1 cellular context compared by ENCODE assay signal in genomic region chr20:20367681-20368413, GRCh38.
TF ChIP-seq lines count a peak whose summit lies in the region.

A gene with protein sequence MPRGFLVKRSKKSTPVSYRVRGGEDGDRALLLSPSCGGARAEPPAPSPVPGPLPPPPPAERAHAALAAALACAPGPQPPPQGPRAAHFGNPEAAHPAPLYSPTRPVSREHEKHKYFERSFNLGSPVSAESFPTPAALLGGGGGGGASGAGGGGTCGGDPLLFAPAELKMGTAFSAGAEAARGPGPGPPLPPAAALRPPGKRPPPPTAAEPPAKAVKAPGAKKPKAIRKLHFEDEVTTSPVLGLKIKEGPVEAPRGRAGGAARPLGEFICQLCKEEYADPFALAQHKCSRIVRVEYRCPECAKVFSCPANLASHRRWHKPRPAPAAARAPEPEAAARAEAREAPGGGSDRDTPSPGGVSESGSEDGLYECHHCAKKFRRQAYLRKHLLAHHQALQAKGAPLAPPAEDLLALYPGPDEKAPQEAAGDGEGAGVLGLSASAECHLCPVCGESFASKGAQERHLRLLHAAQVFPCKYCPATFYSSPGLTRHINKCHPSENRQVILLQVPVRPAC (plus strand): TSS chr20:20368104. CDS start chr20:20368268, 164 bp downstream.

TF ChIP-seq in HEK293, 187 proteins besides CTCF, POLR2A, EP300 and RAD21 (continues in another document):
- TF ChIP-seq, protein P1, sequence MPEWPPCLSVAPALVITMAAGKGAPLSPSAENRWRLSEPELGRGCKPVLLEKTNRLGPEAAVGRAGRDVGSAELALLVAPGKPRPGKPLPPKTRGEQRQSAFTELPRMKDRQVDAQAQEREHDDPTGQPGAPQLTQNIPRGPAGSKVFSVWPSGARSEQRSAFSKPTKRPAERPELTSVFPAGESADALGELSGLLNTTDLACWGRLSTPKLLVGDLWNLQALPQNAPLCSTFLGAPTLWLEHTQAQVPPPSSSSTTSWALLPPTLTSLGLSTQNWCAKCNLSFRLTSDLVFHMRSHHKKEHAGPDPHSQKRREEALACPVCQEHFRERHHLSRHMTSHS (tag by site-specific recombination; IDR thresholded peaks at IDR 0.05) = 0 out of 2 replicates have a peak, but pooled peaks have one; percentile 55
- no peak for TF ChIP-seq ZNF529 (tag by site-specific recombination; IDR thresholded peaks at IDR 0.05; ENCODE audit: insufficient replicate concordance)
- TF ChIP-seq PATZ1 (tag by site-specific recombination; IDR thresholded peaks at IDR 0.05) = peak; percentile 64
- 0 out of 2 replicates have a peak, but pooled peaks have one; percentile 29 for TF ChIP-seq BCL11B (tag by site-specific recombination; IDR thresholded peaks at IDR 0.05; ENCODE audit: low read depth)
- no peak for TF ChIP-seq REPIN1 (tag by site-specific recombination; IDR thresholded peaks at IDR 0.05; ENCODE audit: low read depth)
- TF ChIP-seq ZNF473 (tag by site-specific recombination; IDR thresholded peaks at IDR 0.05) = no peak
- TF ChIP-seq ZNF629 (tag by site-specific recombination; IDR thresholded peaks at IDR 0.05) = 0 out of 2 replicates have a peak, but pooled peaks have one; percentile 20
- TF ChIP-seq GFI1B (tag by site-specific recombination; IDR thresholded peaks at IDR 0.05) = no peak
- TF ChIP-seq KLF10 (tag by site-specific recombination; IDR thresholded peaks at IDR 0.05) = peak; percentile 76
- TF ChIP-seq FEZF1 (tag by site-specific recombination; IDR thresholded peaks at IDR 0.05) = peak; percentile 73
- no peak for TF ChIP-seq ZNF544 (tag by site-specific recombination; IDR thresholded peaks at IDR 0.05)
- no peak for TF ChIP-seq ZNF391 (tag by site-specific recombination; IDR thresholded peaks at IDR 0.05; ENCODE audit: borderline replicate concordance, low read depth)
- no peak for TF ChIP-seq ZNF610 (tag by site-specific recombination; IDR thresholded peaks at IDR 0.05; ENCODE audit: borderline replicate concordance)
- TF ChIP-seq ZNF341 (tag by site-specific recombination; IDR thresholded peaks at IDR 0.05; ENCODE audit: low read depth) = peak; percentile 68
- no peak for TF ChIP-seq ZNF707 (tag by site-specific recombination; IDR thresholded peaks at IDR 0.05)
- no peak for TF ChIP-seq AEBP2 (tag by site-specific recombination; IDR thresholded peaks at IDR 0.05; ENCODE audit: borderline replicate concordance)
- 0 out of 2 replicates have a peak, but pooled peaks have one; percentile 40 for TF ChIP-seq KLF7 (tag by site-specific recombination; IDR thresholded peaks at IDR 0.05; ENCODE audit: borderline replicate concordance)
- TF ChIP-seq ZNF416 (tag by site-specific recombination; IDR thresholded peaks at IDR 0.05) = 0 out of 2 replicates have a peak, but pooled peaks have one; percentile 42
- peak; percentile 51 for TF ChIP-seq SP2 (tag by site-specific recombination; IDR thresholded peaks at IDR 0.05)
- peak; percentile 54 for TF ChIP-seq ZFHX2 (tag by site-specific recombination; conservative IDR thresholded peaks at IDR 0.05)
- no peak; the same call in 1 of the 2 replicates for TF ChIP-seq EGR2 (tag by site-specific recombination; IDR thresholded peaks at IDR 0.05; ENCODE audit: low read depth)
- TF ChIP-seq ZNF513 (tag by site-specific recombination; IDR thresholded peaks at IDR 0.05) = no peak
- no peak for TF ChIP-seq PRDM1 (tag by site-specific recombination; IDR thresholded peaks at IDR 0.05)
- TF ChIP-seq KLF9 (tag by site-specific recombination; IDR thresholded peaks at IDR 0.05; ENCODE audit: low read depth) = peak; percentile 64; the same call in 1 of the 2 replicates
- no peak for TF ChIP-seq ZBTB7A (tag by site-specific recombination; IDR thresholded peaks at IDR 0.05; ENCODE audit: low read depth)
- TF ChIP-seq ZIC2 (tag by site-specific recombination; IDR thresholded peaks at IDR 0.05) = peak; percentile 85
- TF ChIP-seq ZNF112 (tag by site-specific recombination; IDR thresholded peaks at IDR 0.05) = no peak
- TF ChIP-seq ZNF433 (tag by site-specific recombination; IDR thresholded peaks at IDR 0.05; ENCODE audit: low read depth) = no peak
- no peak for TF ChIP-seq ZNF830 (tag by site-specific recombination; IDR thresholded peaks at IDR 0.05; ENCODE audit: low read depth)
- TF ChIP-seq, protein P2, sequence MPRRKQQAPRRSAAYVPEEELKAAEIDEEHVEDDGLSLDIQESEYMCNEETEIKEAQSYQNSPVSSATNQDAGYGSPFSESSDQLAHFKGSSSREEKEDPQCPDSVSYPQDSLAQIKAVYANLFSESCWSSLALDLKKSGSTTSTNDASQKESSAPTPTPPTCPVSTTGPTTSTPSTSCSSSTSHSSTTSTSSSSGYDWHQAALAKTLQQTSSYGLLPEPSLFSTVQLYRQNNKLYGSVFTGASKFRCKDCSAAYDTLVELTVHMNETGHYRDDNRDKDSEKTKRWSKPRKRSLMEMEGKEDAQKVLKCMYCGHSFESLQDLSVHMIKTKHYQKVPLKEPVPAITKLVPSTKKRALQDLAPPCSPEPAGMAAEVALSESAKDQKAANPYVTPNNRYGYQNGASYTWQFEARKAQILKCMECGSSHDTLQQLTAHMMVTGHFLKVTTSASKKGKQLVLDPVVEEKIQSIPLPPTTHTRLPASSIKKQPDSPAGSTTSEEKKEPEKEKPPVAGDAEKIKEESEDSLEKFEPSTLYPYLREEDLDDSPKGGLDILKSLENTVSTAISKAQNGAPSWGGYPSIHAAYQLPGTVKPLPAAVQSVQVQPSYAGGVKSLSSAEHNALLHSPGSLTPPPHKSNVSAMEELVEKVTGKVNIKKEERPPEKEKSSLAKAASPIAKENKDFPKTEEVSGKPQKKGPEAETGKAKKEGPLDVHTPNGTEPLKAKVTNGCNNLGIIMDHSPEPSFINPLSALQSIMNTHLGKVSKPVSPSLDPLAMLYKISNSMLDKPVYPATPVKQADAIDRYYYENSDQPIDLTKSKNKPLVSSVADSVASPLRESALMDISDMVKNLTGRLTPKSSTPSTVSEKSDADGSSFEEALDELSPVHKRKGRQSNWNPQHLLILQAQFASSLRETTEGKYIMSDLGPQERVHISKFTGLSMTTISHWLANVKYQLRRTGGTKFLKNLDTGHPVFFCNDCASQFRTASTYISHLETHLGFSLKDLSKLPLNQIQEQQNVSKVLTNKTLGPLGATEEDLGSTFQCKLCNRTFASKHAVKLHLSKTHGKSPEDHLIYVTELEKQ (tag by site-specific recombination; IDR thresholded peaks at IDR 0.05; ENCODE audit: borderline replicate concordance) = no peak
- no peak for TF ChIP-seq ZNF19 (tag by site-specific recombination; IDR thresholded peaks at IDR 0.05; ENCODE audit: low read depth)
- TF ChIP-seq, protein P3, sequence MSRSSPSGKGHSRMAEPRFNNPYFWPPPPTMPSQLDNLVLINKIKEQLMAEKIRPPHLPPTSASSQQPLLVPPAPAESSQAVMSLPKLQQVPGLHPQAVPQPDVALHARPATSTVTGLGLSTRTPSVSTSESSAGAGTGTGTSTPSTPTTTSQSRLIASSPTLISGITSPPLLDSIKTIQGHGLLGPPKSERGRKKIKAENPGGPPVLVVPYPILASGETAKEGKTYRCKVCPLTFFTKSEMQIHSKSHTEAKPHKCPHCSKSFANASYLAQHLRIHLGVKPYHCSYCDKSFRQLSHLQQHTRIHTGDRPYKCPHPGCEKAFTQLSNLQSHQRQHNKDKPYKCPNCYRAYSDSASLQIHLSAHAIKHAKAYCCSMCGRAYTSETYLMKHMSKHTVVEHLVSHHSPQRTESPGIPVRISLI (tag by site-specific recombination; IDR thresholded peaks at IDR 0.05) = no peak
- TF ChIP-seq ZBTB20 (tag by site-specific recombination; IDR thresholded peaks at IDR 0.05) = peak; percentile 89
- TF ChIP-seq ZNF76 (tag by site-specific recombination; IDR thresholded peaks at IDR 0.05; ENCODE audit: borderline replicate concordance, low read depth) = no peak
- TF ChIP-seq, protein P4, sequence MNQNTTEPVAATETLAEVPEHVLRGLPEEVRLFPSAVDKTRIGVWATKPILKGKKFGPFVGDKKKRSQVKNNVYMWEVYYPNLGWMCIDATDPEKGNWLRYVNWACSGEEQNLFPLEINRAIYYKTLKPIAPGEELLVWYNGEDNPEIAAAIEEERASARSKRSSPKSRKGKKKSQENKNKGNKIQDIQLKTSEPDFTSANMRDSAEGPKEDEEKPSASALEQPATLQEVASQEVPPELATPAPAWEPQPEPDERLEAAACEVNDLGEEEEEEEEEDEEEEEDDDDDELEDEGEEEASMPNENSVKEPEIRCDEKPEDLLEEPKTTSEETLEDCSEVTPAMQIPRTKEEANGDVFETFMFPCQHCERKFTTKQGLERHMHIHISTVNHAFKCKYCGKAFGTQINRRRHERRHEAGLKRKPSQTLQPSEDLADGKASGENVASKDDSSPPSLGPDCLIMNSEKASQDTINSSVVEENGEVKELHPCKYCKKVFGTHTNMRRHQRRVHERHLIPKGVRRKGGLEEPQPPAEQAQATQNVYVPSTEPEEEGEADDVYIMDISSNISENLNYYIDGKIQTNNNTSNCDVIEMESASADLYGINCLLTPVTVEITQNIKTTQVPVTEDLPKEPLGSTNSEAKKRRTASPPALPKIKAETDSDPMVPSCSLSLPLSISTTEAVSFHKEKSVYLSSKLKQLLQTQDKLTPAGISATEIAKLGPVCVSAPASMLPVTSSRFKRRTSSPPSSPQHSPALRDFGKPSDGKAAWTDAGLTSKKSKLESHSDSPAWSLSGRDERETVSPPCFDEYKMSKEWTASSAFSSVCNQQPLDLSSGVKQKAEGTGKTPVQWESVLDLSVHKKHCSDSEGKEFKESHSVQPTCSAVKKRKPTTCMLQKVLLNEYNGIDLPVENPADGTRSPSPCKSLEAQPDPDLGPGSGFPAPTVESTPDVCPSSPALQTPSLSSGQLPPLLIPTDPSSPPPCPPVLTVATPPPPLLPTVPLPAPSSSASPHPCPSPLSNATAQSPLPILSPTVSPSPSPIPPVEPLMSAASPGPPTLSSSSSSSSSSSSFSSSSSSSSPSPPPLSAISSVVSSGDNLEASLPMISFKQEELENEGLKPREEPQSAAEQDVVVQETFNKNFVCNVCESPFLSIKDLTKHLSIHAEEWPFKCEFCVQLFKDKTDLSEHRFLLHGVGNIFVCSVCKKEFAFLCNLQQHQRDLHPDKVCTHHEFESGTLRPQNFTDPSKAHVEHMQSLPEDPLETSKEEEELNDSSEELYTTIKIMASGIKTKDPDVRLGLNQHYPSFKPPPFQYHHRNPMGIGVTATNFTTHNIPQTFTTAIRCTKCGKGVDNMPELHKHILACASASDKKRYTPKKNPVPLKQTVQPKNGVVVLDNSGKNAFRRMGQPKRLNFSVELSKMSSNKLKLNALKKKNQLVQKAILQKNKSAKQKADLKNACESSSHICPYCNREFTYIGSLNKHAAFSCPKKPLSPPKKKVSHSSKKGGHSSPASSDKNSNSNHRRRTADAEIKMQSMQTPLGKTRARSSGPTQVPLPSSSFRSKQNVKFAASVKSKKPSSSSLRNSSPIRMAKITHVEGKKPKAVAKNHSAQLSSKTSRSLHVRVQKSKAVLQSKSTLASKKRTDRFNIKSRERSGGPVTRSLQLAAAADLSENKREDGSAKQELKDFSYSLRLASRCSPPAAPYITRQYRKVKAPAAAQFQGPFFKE (tag by site-specific recombination; IDR thresholded peaks at IDR 0.05; ENCODE audit: borderline replicate concordance) = no peak
- TF ChIP-seq ZNF169 (tag by site-specific recombination; IDR thresholded peaks at IDR 0.05) = no peak
- no peak for TF ChIP-seq ZNF776 (tag by site-specific recombination; IDR thresholded peaks at IDR 0.05; ENCODE audit: borderline replicate concordance)
- no peak for TF ChIP-seq ZNF23 (tag by site-specific recombination; IDR thresholded peaks at IDR 0.05; ENCODE audit: borderline replicate concordance)
- TF ChIP-seq ZNF600 (tag by site-specific recombination; IDR thresholded peaks at IDR 0.05) = no peak
- TF ChIP-seq ZNF548 (tag by site-specific recombination; IDR thresholded peaks at IDR 0.05) = no peak
- TF ChIP-seq ZBTB8A (tag by site-specific recombination; IDR thresholded peaks at IDR 0.05) = peak; percentile 72
- TF ChIP-seq ZNF777 (tag by site-specific recombination; IDR thresholded peaks at IDR 0.05; ENCODE audit: borderline replicate concordance) = no peak
- TF ChIP-seq ZNF670 (tag by site-specific recombination; IDR thresholded peaks at IDR 0.05; ENCODE audit: low read depth) = no peak
- peak; percentile 66; the same call in 1 of the 2 replicates for TF ChIP-seq WT1 (tag by site-specific recombination; IDR thresholded peaks at IDR 0.05)
- no peak for TF ChIP-seq ZNF677 (tag by site-specific recombination; IDR thresholded peaks at IDR 0.05)
- TF ChIP-seq ZNF837 (tag by site-specific recombination; IDR thresholded peaks at IDR 0.05) = no peak
